In the genomic region with DNA sequence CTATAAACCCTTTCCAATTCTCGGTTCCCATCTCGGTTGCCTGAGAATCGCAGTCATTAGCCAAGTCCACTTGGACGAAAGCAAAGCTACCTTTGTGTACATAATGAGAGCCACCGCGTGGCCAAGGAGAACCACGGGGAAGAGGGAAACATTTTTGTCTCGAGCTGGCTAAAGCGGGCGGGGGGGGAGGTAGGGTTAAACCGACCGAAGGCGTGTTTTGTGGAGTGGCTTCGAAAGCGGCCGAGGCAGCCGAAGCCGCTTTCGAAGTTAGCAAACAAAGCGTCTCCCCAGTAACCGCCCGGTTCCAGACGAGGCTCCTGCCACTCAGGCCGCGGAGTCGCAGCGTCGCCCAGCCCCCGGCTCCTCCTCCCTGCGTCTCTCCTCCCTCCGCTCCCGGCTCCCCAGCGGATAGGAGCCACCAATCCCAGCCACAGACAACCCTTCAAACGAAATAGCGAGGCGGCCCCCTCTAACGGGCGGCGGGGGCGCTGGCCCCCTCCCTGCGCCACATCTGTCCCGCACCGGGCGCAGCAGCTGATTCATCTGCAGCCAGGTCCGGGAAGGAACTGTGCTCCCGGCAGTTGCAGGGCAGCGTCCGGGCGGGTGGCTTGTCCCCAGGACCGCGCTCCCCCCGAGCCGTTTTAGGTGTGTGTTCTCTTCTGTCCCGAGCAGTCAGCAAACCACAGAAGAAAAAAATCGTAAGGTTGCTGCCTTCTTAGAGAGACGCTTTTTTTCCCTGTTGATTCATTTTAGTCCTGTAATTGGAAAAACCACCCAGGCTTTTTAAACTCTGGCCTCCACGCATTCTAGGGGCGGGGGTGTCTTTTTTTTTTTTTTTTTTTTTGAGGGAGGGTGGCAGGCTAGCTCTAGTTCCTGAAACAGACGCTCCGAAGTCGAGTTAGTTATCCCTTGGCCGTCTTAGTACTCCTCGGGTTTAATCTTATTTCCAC, we compare ENCODE assay signal across 8 cellular contexts. TPM values are rescaled to one million over a fixed set of nuclear protein-coding genes. Genes with fewer than 3 reads are reported as not detected.
A peak's percentile ranks its signal among the peaks of the same experiment; 100 is the strongest.
DNase-seq lines count a peak whose midpoint lies in the region; ATAC-seq and TF ChIP-seq lines count a peak whose summit lies in the region.

No MANE protein-coding gene starts in this region.

- peak; percentile 95 to 97 for TF ChIP-seq POLR2A in thyroid gland (IDR thresholded peaks at IDR 0.05)

- H3K36me3 Mint-ChIP-seq in activated naive CD4-positive, alpha-beta T cell treated with anti-CD3 and anti-CD28 coated beads, Interleukin-2, amount 50 U/mL, for 24 hours = peaks cover 2% of the 10 kb centered on the region
- H3K36me3 Mint-ChIP-seq in glutamatergic neuron (ENCODE audit: unreplicated experiment) = no peaks in the 10 kb centered on the region
- no peaks in the 10 kb centered on the region for H3K36me3 Mint-ChIP-seq in osteocyte (ENCODE audit: unreplicated experiment)

- peak; percentile 53 for ATAC-seq in HG02571 (IDR thresholded peaks at IDR 0.05; ENCODE audit: unreplicated experiment)

- 0% methylated on average over 54 to 59 of the region's 63 CpGs for WGBS in thyroid gland, 2 donors

- peak; percentile 13 for TF ChIP-seq CTCF in glutamatergic neuron (IDR thresholded peaks at IDR 0.05; ENCODE audit: partially characterized antibody, unreplicated experiment)
- no peak for TF ChIP-seq CTCF in osteocyte (IDR thresholded peaks at IDR 0.05)
- no peak for TF ChIP-seq CTCF in thyroid gland (IDR thresholded peaks at IDR 0.05)

- peak overlapping the region; percentile 94 for H3K27ac Mint-ChIP-seq in activated naive CD4-positive, alpha-beta T cell treated with anti-CD3 and anti-CD28 coated beads, Interleukin-2, amount 50 U/mL, for 24 hours
- H3K27ac Mint-ChIP-seq in glutamatergic neuron (ENCODE audit: unreplicated experiment) (peak overlapping the region; percentile 89), osteocyte (ENCODE audit: unreplicated experiment) (peak overlapping the region; percentile 99)

- peak overlapping the region; percentile 13 to 96 (median 85) for H3K4me3 ChIP-seq in thyroid gland (replicated peaks in 1 of 3)

- H3K9me3 ChIP-seq in thyroid gland = no peaks in the 10 kb centered on the region

- H3K27me3 Mint-ChIP-seq in activated naive CD4-positive, alpha-beta T cell treated with anti-CD3 and anti-CD28 coated beads, Interleukin-2, amount 50 U/mL, for 24 hours = no peaks in the 10 kb centered on the region
- H3K27me3 Mint-ChIP-seq in glutamatergic neuron (ENCODE audit: unreplicated experiment) (peaks cover 27% of the 10 kb centered on the region), osteocyte (ENCODE audit: unreplicated experiment) (no peaks in the 10 kb centered on the region)

- no peaks in the 10 kb centered on the region for H3K36me3 ChIP-seq in thyroid gland

- H3K27ac ChIP-seq in thyroid gland = peak overlapping the region; percentile 93 to 100 (median 98)

- H3K9me3 Mint-ChIP-seq in activated naive CD4-positive, alpha-beta T cell treated with anti-CD3 and anti-CD28 coated beads, Interleukin-2, amount 50 U/mL, for 24 hours = no peaks in the 10 kb centered on the region
- H3K9me3 Mint-ChIP-seq in glutamatergic neuron (ENCODE audit: unreplicated experiment) (peaks cover 26% of the 10 kb centered on the region), osteocyte (ENCODE audit: unreplicated experiment) (no peaks in the 10 kb centered on the region)

- intact Hi-C loops in thyroid gland (cut with DNase I) = no loop called here

- DNase-seq in GM04504 (ENCODE audit: low read depth) (peak; percentile 94), NAMALWA (ENCODE audit: low spot score) (peak; percentile 91), SK-N-DZ (ENCODE audit: low spot score) (peak; percentile 90), glutamatergic neuron (peak; percentile 92), osteocyte (ENCODE audit: extremely low spot score, unreplicated experiment) (peak; percentile 98), thyroid gland (peak; percentile 97)

- peaks cover 15 to 19% of the 10 kb centered on the region in 2 donors for H3K4me1 ChIP-seq in thyroid gland

- H3K4me1 Mint-ChIP-seq in activated naive CD4-positive, alpha-beta T cell treated with anti-CD3 and anti-CD28 coated beads, Interleukin-2, amount 50 U/mL, for 24 hours = peaks cover 36% of the 10 kb centered on the region
- H3K4me1 Mint-ChIP-seq in glutamatergic neuron (ENCODE audit: low read depth, unreplicated experiment) = peaks cover 12% of the 10 kb centered on the region
- peaks cover 26% of the 10 kb centered on the region for H3K4me1 Mint-ChIP-seq in osteocyte (ENCODE audit: unreplicated experiment)

- peak overlapping the region; percentile 91 for H3K4me3 Mint-ChIP-seq in activated naive CD4-positive, alpha-beta T cell treated with anti-CD3 and anti-CD28 coated beads, Interleukin-2, amount 50 U/mL, for 24 hours
- H3K4me3 Mint-ChIP-seq in glutamatergic neuron (ENCODE audit: unreplicated experiment) = peak overlapping the region; percentile 91
- H3K4me3 Mint-ChIP-seq in osteocyte (ENCODE audit: unreplicated experiment) = peak overlapping the region; percentile 87

- H3K27me3 ChIP-seq in thyroid gland = no peaks in the 10 kb centered on the region

RNA-seq across cellular contexts. Expression of a gene that starts 1.8 kb away (rescaled TPM):
- 19.3 TPM in 2 replicates for polyA plus RNA-seq in SK-N-DZ (2014; cell fraction: cytosol; rRNA removed)
- polyA plus RNA-seq in SK-N-DZ (2014; cell fraction: nucleus; rRNA removed) = 20.4 and 30.6 TPM in 2 replicates
- total RNA-seq in glutamatergic neuron (ENCODE audit: unreplicated experiment) (17.1 TPM), osteocyte (83.0 and 90.7 TPM in 2 replicates), thyroid gland (10 to 100 TPM; 46.4 to 62.3 (median 52.3) TPM)

Comparison
In these comparisons a context has a peak if more than half of its experiments do, and no peak if none do; other contexts are left out.
1. Peak in every context shown above with its lines: DNase-seq, ATAC-seq, H3K4me3 ChIP-seq and H3K27ac ChIP-seq.